Comparison of ENCODE assay signal across 1 cellular context in genomic region chr14:100816950-100817901, GRCh38.
TF ChIP-seq lines count a peak whose summit lies in the region.

No MANE protein-coding gene starts in this region.

TF ChIP-seq in IMR-90, 13 proteins besides CTCF, POLR2A, EP300 and RAD21 (continued from another document):
- TF ChIP-seq RCOR1 (IDR thresholded peaks at IDR 0.05; ENCODE audit: insufficient replicate concordance, low read length): no peak
- no peak for TF ChIP-seq MAZ (IDR thresholded peaks at IDR 0.05; ENCODE audit: borderline replicate concordance, low read depth, low read length)
- no peak for TF ChIP-seq NFE2L2 (IDR thresholded peaks at IDR 0.05; ENCODE audit: low read depth, low read length)
- no peak for TF ChIP-seq SMC3 (IDR thresholded peaks at IDR 0.05; ENCODE audit: low read depth, low read length)
- TF ChIP-seq, protein P1, sequence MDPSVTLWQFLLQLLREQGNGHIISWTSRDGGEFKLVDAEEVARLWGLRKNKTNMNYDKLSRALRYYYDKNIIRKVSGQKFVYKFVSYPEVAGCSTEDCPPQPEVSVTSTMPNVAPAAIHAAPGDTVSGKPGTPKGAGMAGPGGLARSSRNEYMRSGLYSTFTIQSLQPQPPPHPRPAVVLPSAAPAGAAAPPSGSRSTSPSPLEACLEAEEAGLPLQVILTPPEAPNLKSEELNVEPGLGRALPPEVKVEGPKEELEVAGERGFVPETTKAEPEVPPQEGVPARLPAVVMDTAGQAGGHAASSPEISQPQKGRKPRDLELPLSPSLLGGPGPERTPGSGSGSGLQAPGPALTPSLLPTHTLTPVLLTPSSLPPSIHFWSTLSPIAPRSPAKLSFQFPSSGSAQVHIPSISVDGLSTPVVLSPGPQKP (IDR thresholded peaks at IDR 0.05; ENCODE audit: borderline replicate concordance, low read depth, low read length): no peak
- TF ChIP-seq RFX5 (IDR thresholded peaks at IDR 0.05; ENCODE audit: low read depth, low read length): no peak
